In the genomic region with DNA sequence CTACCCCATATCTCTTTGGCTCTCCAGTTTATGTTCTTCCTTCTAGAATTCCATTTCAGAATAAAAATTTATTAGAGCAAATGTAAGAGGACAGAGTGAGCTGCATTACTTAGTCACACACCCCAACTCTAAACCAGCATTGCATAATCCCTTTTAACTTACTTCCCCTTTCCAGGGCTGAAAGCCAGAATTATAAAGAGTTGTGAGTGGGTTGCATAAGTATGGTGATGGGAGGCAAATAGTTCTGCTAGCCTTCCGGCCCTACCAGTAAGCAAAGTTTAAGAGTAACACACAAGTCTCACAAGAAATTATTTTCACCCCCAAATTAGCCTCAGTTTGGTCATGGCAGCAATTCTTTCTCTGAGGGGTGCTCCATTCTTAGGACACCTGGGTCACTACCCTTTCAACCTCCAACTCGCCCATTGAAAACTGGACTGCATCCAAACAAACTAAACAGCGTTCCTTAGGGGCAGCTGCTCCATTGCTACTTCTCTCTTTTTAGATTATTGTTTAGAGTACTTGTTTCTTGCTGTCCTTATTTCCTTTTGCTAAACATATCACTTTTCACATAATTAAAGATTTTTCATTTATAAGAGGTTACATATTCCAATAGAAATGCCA, we compare ENCODE assay signal across 1 cellular context.
TF ChIP-seq lines count a peak whose summit lies in the region.

No MANE protein-coding gene starts in this region.

TF ChIP-seq in IMR-90, 13 proteins besides CTCF, POLR2A, EP300 and RAD21:
- TF ChIP-seq RCOR1 (IDR thresholded peaks at IDR 0.05; ENCODE audit: insufficient replicate concordance, low read length) (no peak), CEBPB (IDR thresholded peaks at IDR 0.05; ENCODE audit: low read depth, low read length) (peak; percentile 92), BHLHE40 (IDR thresholded peaks at IDR 0.05; ENCODE audit: low read depth, low read length) (no peak), SMC3 (IDR thresholded peaks at IDR 0.05; ENCODE audit: low read depth, low read length) (no peak), FOS (IDR thresholded peaks at IDR 0.05; ENCODE audit: low read depth, low read length) (no peak)
- TF ChIP-seq, protein P1, sequence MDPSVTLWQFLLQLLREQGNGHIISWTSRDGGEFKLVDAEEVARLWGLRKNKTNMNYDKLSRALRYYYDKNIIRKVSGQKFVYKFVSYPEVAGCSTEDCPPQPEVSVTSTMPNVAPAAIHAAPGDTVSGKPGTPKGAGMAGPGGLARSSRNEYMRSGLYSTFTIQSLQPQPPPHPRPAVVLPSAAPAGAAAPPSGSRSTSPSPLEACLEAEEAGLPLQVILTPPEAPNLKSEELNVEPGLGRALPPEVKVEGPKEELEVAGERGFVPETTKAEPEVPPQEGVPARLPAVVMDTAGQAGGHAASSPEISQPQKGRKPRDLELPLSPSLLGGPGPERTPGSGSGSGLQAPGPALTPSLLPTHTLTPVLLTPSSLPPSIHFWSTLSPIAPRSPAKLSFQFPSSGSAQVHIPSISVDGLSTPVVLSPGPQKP (IDR thresholded peaks at IDR 0.05; ENCODE audit: borderline replicate concordance, low read depth, low read length): no peak
